ENCODE assay signal across 1 cellular context in the genomic region with DNA sequence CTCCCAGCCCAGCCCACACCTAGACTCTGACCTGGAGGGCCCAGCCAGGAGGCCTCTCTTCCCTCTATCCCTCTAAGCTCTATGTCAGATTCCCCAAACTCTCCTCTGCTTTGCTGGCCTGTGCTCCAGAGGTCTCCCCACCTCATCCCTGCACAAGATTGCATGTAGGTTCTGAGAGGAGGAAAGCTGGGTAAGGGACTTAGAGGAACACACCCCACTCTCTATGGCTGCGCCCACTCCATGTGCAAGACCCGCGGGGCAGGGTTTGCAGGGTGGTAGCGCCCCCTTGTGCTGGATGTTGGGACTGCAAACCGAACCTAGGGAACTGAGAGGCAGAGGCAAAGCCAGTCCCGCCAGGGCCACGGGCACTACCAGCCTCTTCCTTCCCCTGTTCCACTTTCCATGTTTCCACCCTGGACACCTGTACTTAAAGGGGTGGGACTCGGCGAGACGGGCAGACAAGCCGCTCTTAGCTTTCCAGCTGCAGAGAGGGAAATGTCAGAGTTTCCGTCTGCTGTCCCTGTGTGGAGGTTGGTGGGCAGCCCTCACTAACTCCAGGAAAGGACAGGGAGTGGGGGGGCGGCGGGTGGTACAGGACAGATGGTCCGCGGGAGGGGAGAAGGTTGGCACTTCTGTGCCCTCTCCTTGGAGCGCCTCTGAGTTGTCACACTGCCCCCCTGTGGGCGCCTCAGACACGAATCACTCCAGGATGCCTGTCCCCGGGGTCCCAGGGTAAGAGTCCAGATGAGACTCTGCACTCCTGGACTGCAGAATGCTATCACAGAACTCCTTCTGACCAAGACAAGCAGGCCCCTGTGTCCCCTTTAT.
TF ChIP-seq lines count a peak whose summit lies in the region.

No MANE protein-coding gene starts in this region.

TF ChIP-seq in HepG2, 621 proteins besides CTCF, POLR2A, EP300 and RAD21 (continued from another document and continues in another):
- TF ChIP-seq, protein P1, sequence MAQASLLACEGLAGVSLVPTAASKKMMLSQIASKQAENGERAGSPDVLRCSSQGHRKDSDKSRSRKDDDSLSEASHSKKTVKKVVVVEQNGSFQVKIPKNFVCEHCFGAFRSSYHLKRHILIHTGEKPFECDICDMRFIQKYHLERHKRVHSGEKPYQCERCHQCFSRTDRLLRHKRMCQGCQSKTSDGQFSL (CRISPR knock-in tag; IDR thresholded peaks at IDR 0.05), result peak; percentile 89
- TF ChIP-seq, protein P2, sequence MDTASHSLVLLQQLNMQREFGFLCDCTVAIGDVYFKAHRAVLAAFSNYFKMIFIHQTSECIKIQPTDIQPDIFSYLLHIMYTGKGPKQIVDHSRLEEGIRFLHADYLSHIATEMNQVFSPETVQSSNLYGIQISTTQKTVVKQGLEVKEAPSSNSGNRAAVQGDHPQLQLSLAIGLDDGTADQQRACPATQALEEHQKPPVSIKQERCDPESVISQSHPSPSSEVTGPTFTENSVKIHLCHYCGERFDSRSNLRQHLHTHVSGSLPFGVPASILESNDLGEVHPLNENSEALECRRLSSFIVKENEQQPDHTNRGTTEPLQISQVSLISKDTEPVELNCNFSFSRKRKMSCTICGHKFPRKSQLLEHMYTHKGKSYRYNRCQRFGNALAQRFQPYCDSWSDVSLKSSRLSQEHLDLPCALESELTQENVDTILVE (CRISPR knock-in tag; IDR thresholded peaks at IDR 0.05), result peak; percentile 80; the same call in 1 of the 2 replicates
- TF ChIP-seq KDM5A (IDR thresholded peaks at IDR 0.05; ENCODE audit: borderline replicate concordance, low read length), result peak; percentile 37; the same call in 1 of the 2 replicates
- peak; percentile 78; the same call in 1 of the 2 replicates for TF ChIP-seq RXRA (CRISPR knock-in tag; IDR thresholded peaks at IDR 0.05)
- peak; percentile 99 for TF ChIP-seq XRCC5 (optimal IDR thresholded peaks at IDR 0.05; ENCODE audit: low read length)
- TF ChIP-seq, protein P3, sequence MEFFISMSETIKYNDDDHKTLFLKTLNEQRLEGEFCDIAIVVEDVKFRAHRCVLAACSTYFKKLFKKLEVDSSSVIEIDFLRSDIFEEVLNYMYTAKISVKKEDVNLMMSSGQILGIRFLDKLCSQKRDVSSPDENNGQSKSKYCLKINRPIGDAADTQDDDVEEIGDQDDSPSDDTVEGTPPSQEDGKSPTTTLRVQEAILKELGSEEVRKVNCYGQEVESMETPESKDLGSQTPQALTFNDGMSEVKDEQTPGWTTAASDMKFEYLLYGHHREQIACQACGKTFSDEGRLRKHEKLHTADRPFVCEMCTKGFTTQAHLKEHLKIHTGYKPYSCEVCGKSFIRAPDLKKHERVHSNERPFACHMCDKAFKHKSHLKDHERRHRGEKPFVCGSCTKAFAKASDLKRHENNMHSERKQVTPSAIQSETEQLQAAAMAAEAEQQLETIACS (CRISPR knock-in tag; IDR thresholded peaks at IDR 0.05), result no peak
- no peak for TF ChIP-seq SYNCRIP (IDR thresholded peaks at IDR 0.05; ENCODE audit: insufficient read depth, low read depth, low read length)
- no peak for TF ChIP-seq SOX6 (IDR thresholded peaks at IDR 0.05)
- TF ChIP-seq SOX6 (CRISPR knock-in tag; IDR thresholded peaks at IDR 0.05), result peak; percentile 79
- TF ChIP-seq ZNF552 (CRISPR knock-in tag; IDR thresholded peaks at IDR 0.05; ENCODE audit: borderline replicate concordance), result peak; percentile 92; the same call in 1 of the 2 replicates
- TF ChIP-seq HOXD1 (CRISPR knock-in tag; IDR thresholded peaks at IDR 0.05), result peak; percentile 77
- TF ChIP-seq CBFB (CRISPR knock-in tag; IDR thresholded peaks at IDR 0.05), result peak; percentile 78
- peak; percentile 88 for TF ChIP-seq MIXL1 (CRISPR knock-in tag; IDR thresholded peaks at IDR 0.05)
- TF ChIP-seq ZNF138 (CRISPR knock-in tag; IDR thresholded peaks at IDR 0.05; ENCODE audit: low read depth), result no peak
- TF ChIP-seq, protein P4, sequence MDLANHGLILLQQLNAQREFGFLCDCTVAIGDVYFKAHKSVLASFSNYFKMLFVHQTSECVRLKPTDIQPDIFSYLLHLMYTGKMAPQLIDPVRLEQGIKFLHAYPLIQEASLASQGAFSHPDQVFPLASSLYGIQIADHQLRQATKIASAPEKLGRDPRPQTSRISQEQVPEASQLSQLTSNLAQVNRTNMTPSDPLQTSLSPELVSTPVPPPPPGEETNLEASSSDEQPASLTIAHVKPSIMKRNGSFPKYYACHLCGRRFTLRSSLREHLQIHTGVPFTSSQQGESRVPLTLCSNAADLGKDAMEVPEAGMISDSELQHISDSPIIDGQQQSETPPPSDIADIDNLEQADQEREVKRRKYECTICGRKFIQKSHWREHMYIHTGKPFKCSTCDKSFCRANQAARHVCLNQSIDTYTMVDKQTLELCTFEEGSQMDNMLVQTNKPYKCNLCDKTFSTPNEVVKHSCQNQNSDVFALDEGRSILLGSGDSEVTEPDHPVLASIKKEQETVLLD (CRISPR knock-in tag; IDR thresholded peaks at IDR 0.05; ENCODE audit: low read depth), result no peak
- TF ChIP-seq KAT8 (CRISPR knock-in tag; IDR thresholded peaks at IDR 0.05), result peak; percentile 83
- TF ChIP-seq RNF2 (conservative IDR thresholded peaks at IDR 0.05; ENCODE audit: low read depth), result no peak; the same call in 1 of the 2 replicates
- TF ChIP-seq FOXJ3 (CRISPR knock-in tag; IDR thresholded peaks at IDR 0.05; ENCODE audit: borderline replicate concordance), result no peak
- TF ChIP-seq, protein P5, sequence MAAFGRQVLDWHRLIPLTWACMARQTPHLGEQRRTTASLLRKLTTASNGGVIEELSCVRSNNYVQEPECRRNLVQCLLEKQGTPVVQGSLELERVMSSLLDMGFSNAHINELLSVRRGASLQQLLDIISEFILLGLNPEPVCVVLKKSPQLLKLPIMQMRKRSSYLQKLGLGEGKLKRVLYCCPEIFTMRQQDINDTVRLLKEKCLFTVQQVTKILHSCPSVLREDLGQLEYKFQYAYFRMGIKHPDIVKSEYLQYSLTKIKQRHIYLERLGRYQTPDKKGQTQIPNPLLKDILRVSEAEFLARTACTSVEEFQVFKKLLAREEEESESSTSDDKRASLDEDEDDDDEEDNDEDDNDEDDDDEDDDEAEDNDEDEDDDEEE (CRISPR knock-in tag; IDR thresholded peaks at IDR 0.05), result peak; percentile 93
- TF ChIP-seq, protein P6, sequence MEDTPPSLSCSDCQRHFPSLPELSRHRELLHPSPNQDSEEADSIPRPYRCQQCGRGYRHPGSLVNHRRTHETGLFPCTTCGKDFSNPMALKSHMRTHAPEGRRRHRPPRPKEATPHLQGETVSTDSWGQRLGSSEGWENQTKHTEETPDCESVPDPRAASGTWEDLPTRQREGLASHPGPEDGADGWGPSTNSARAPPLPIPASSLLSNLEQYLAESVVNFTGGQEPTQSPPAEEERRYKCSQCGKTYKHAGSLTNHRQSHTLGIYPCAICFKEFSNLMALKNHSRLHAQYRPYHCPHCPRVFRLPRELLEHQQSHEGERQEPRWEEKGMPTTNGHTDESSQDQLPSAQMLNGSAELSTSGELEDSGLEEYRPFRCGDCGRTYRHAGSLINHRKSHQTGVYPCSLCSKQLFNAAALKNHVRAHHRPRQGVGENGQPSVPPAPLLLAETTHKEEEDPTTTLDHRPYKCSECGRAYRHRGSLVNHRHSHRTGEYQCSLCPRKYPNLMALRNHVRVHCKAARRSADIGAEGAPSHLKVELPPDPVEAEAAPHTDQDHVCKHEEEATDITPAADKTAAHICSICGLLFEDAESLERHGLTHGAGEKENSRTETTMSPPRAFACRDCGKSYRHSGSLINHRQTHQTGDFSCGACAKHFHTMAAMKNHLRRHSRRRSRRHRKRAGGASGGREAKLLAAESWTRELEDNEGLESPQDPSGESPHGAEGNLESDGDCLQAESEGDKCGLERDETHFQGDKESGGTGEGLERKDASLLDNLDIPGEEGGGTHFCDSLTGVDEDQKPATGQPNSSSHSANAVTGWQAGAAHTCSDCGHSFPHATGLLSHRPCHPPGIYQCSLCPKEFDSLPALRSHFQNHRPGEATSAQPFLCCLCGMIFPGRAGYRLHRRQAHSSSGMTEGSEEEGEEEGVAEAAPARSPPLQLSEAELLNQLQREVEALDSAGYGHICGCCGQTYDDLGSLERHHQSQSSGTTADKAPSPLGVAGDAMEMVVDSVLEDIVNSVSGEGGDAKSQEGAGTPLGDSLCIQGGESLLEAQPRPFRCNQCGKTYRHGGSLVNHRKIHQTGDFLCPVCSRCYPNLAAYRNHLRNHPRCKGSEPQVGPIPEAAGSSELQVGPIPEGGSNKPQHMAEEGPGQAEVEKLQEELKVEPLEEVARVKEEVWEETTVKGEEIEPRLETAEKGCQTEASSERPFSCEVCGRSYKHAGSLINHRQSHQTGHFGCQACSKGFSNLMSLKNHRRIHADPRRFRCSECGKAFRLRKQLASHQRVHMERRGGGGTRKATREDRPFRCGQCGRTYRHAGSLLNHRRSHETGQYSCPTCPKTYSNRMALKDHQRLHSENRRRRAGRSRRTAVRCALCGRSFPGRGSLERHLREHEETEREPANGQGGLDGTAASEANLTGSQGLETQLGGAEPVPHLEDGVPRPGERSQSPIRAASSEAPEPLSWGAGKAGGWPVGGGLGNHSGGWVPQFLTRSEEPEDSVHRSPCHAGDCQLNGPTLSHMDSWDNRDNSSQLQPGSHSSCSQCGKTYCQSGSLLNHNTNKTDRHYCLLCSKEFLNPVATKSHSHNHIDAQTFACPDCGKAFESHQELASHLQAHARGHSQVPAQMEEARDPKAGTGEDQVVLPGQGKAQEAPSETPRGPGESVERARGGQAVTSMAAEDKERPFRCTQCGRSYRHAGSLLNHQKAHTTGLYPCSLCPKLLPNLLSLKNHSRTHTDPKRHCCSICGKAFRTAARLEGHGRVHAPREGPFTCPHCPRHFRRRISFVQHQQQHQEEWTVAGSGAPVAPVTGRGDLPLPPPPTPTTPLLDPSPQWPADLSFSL (CRISPR knock-in tag; IDR thresholded peaks at IDR 0.05), result no peak
- TF ChIP-seq, protein P7, sequence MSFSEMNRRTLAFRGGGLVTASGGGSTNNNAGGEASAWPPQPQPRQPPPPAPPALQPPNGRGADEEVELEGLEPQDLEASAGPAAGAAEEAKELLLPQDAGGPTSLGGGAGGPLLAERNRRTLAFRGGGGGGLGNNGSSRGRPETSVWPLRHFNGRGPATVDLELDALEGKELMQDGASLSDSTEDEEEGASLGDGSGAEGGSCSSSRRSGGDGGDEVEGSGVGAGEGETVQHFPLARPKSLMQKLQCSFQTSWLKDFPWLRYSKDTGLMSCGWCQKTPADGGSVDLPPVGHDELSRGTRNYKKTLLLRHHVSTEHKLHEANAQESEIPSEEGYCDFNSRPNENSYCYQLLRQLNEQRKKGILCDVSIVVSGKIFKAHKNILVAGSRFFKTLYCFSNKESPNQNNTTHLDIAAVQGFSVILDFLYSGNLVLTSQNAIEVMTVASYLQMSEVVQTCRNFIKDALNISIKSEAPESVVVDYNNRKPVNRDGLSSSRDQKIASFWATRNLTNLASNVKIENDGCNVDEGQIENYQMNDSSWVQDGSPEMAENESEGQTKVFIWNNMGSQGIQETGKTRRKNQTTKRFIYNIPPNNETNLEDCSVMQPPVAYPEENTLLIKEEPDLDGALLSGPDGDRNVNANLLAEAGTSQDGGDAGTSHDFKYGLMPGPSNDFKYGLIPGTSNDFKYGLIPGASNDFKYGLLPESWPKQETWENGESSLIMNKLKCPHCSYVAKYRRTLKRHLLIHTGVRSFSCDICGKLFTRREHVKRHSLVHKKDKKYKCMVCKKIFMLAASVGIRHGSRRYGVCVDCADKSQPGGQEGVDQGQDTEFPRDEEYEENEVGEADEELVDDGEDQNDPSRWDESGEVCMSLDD (CRISPR knock-in tag; IDR thresholded peaks at IDR 0.05; ENCODE audit: borderline replicate concordance), result no peak
- TF ChIP-seq, protein P8, sequence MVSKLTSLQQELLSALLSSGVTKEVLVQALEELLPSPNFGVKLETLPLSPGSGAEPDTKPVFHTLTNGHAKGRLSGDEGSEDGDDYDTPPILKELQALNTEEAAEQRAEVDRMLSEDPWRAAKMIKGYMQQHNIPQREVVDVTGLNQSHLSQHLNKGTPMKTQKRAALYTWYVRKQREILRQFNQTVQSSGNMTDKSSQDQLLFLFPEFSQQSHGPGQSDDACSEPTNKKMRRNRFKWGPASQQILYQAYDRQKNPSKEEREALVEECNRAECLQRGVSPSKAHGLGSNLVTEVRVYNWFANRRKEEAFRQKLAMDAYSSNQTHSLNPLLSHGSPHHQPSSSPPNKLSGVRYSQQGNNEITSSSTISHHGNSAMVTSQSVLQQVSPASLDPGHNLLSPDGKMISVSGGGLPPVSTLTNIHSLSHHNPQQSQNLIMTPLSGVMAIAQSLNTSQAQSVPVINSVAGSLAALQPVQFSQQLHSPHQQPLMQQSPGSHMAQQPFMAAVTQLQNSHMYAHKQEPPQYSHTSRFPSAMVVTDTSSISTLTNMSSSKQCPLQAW (CRISPR knock-in tag; IDR thresholded peaks at IDR 0.05), result peak; percentile 95
- no peak for TF ChIP-seq MAFK (conservative IDR thresholded peaks at IDR 0.05 in 1 of 2, IDR thresholded peaks at IDR 0.05 in 1 of 2; ENCODE audit: low read length in 2 of 2)
- no peak for TF ChIP-seq ZNF260 (CRISPR knock-in tag; IDR thresholded peaks at IDR 0.05; ENCODE audit: borderline replicate concordance, low read depth)
- TF ChIP-seq DMAP1 (CRISPR knock-in tag; IDR thresholded peaks at IDR 0.05), result peak; percentile 86
- peak; percentile 43; the same call in 1 of the 2 replicates for TF ChIP-seq SOX5 (CRISPR knock-in tag; IDR thresholded peaks at IDR 0.05; ENCODE audit: borderline replicate concordance)
- no peak for TF ChIP-seq ZKSCAN1 (IDR thresholded peaks at IDR 0.05; ENCODE audit: low read length)
- TF ChIP-seq RBM39 (IDR thresholded peaks at IDR 0.05; ENCODE audit: low read depth, low read length, poor library complexity, severe bottlenecking), result peak; percentile 95
- peak; percentile 48; the same call in 1 of the 2 replicates for TF ChIP-seq SP5 (CRISPR knock-in tag; IDR thresholded peaks at IDR 0.05; ENCODE audit: borderline replicate concordance, low read depth)
- TF ChIP-seq ATF7-NPFF (CRISPR knock-in tag; IDR thresholded peaks at IDR 0.05; ENCODE audit: low read depth), result peak; percentile 52; the same call in 1 of the 2 replicates
- peak; percentile 95 for TF ChIP-seq ZNF556 (CRISPR knock-in tag; IDR thresholded peaks at IDR 0.05; ENCODE audit: borderline replicate concordance)
- TF ChIP-seq, protein P9, sequence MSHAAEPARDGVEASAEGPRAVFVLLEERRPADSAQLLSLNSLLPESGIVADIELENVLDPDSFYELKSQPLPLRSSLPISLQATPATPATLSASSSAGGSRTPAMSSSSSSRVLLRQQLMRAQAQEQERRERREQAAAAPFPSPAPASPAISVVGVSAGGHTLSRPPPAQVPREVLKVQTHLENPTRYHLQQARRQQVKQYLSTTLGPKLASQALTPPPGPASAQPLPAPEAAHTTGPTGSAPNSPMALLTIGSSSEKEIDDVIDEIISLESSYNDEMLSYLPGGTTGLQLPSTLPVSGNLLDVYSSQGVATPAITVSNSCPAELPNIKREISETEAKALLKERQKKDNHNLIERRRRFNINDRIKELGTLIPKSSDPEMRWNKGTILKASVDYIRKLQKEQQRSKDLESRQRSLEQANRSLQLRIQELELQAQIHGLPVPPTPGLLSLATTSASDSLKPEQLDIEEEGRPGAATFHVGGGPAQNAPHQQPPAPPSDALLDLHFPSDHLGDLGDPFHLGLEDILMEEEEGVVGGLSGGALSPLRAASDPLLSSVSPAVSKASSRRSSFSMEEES (CRISPR knock-in tag; IDR thresholded peaks at IDR 0.05), result peak; percentile 29
- no peak; the same call in 1 of the 2 replicates for TF ChIP-seq KMT2A (CRISPR knock-in tag; IDR thresholded peaks at IDR 0.05)
- peak; percentile 87 for TF ChIP-seq SRY (CRISPR knock-in tag; IDR thresholded peaks at IDR 0.05)
- TF ChIP-seq, protein P10, sequence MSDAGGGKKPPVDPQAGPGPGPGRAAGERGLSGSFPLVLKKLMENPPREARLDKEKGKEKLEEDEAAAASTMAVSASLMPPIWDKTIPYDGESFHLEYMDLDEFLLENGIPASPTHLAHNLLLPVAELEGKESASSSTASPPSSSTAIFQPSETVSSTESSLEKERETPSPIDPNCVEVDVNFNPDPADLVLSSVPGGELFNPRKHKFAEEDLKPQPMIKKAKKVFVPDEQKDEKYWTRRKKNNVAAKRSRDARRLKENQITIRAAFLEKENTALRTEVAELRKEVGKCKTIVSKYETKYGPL (CRISPR knock-in tag; IDR thresholded peaks at IDR 0.05), result no peak
- TF ChIP-seq MEF2D (CRISPR knock-in tag; IDR thresholded peaks at IDR 0.05), result no peak
- TF ChIP-seq RAD51 (IDR thresholded peaks at IDR 0.05; ENCODE audit: borderline replicate concordance), result no peak
- peak; percentile 96 for TF ChIP-seq ARHGAP35 (CRISPR knock-in tag; IDR thresholded peaks at IDR 0.05; ENCODE audit: borderline replicate concordance)
